16 cellular contexts compared by ENCODE assay signal in genomic region chr4:85369703-85370380, GRCh38.
DNase-seq lines count a peak whose midpoint lies in the region; ATAC-seq and TF ChIP-seq lines count a peak whose summit lies in the region.
"Had no signal": no experiment of that assay in that cellular context is flagged by ENCODE, and none has a peak within 500 bp of the region (broad histone marks: within the 10 kb centered on the region; RNA-seq: fewer than 3 reads in every experiment).

No MANE protein-coding gene starts in this region.

- in situ Hi-C loops in transverse colon (cut with MboI; ENCODE audit: low pct_ligation_motif_present in 1 of 4, low pct_unique_long_range_greater_than_20kb in 1 of 4, low sequenced_read_pairs in 3 of 4) = no loop called here

- peaks cover 29% of the 10 kb centered on the region for H3K4me1 Mint-ChIP-seq in activated B cell treated with CpG ODN at 0.5 μM for 24 hours
- no peaks in the 10 kb centered on the region for H3K4me1 Mint-ChIP-seq in natural killer cell treated with Interleukin-12 subunit alpha and Interleukin-12 subunit beta and Interleukin-15 and Interleukin-18, amount 100 ng/mL, for 72 hours (ENCODE audit: low read depth in 2 of 2)

- no peaks in the 10 kb centered on the region for H3K36me3 ChIP-seq in cardiac muscle cell
- H3K36me3 ChIP-seq in left ventricle myocardium inferior = no peaks in the 10 kb centered on the region
- no peaks in the 10 kb centered on the region for H3K36me3 ChIP-seq in transverse colon
- H3K36me3 ChIP-seq: pancreas, tibial artery had no signal

- peaks cover 2% of the 10 kb centered on the region for H3K9me3 Mint-ChIP-seq in activated B cell treated with CpG ODN at 0.5 μM for 24 hours
- H3K9me3 Mint-ChIP-seq in natural killer cell treated with Interleukin-12 subunit alpha and Interleukin-12 subunit beta and Interleukin-15 and Interleukin-18, amount 100 ng/mL, for 72 hours = peaks cover 14% of the 10 kb centered on the region

- POLR2A ChIA-PET in activated B cell treated with CpG ODN at 0.5 μM for 24 hours (lab: Charles Lee) = interaction anchor here (0.6 kb wide), 1 partner anchor 238 kb away, joined by 3 read pairs; no protein-coding TSS in a partner anchor

- H3K4me3 ChIP-seq in cardiac muscle cell (no peak overlapping the region), left ventricle myocardium inferior (no peak overlapping the region), transverse colon (no peak overlapping the region)
- H3K4me3 ChIP-seq: A549, dorsolateral prefrontal cortex, pancreas, tibial artery had no signal

- intact Hi-C loops in left ventricle myocardium inferior (cut with micrococcal nuclease) = loop anchor here (10.0 kb wide), 1 partner anchor 225 kb away; no protein-coding TSS in a partner anchor
- intact Hi-C loops in activated B cell treated with CpG ODN at 0.5 μM for 24 hours (cut with micrococcal nuclease) = loop anchor here (1.0 to 5.0 kb wide), 5 partner anchors 105 to 597 kb away; partner anchors contain the start of gene ARHGAP24
- intact Hi-C loops in transverse colon (cut with DNase I; ENCODE audit: low total_unique reads) = no loop called here

- no peak overlapping the region for H3K27ac ChIP-seq in cardiac muscle cell
- H3K27ac ChIP-seq in left ventricle myocardium inferior (replicated peaks) = no peak overlapping the region
- no peak overlapping the region for H3K27ac ChIP-seq in transverse colon
- H3K27ac ChIP-seq: A549, tibial artery had no signal

- peak overlapping the region; percentile 33 for H3K4me3 Mint-ChIP-seq in activated B cell treated with CpG ODN at 0.5 μM for 24 hours
- no peak overlapping the region for H3K4me3 Mint-ChIP-seq in natural killer cell treated with Interleukin-12 subunit alpha and Interleukin-12 subunit beta and Interleukin-15 and Interleukin-18, amount 100 ng/mL, for 72 hours
- H3K4me3 Mint-ChIP-seq: activated T-cell treated with anti-CD3 and anti-CD28 coated beads, Interleukin-2, amount 50 U/mL, for 4 hours had no signal

- no peak for TF ChIP-seq EP300 in transverse colon (IDR thresholded peaks at IDR 0.05; ENCODE audit: low read depth)

- CTCF ChIA-PET in activated B cell treated with CpG ODN at 0.5 μM for 24 hours (lab: Charles Lee) = interaction anchor here (0.9 to 1.7 kb wide), 3 partner anchors 15 to 227 kb away, joined by 3 to 10 read pairs (median 3); no protein-coding TSS in a partner anchor

- H3K27me3 ChIP-seq in cardiac muscle cell (no peaks in the 10 kb centered on the region), left ventricle myocardium inferior (ENCODE audit: low read depth) (no peaks in the 10 kb centered on the region), transverse colon (no peaks in the 10 kb centered on the region)
- H3K27me3 ChIP-seq: dorsolateral prefrontal cortex, pancreas, tibial artery had no signal

- 84 to 89% methylated on average over 5 to 7 of the region's 7 CpGs for WGBS in transverse colon (ENCODE audit: low coverage in 1 of 2), 2 donors

- H3K36me3 Mint-ChIP-seq in activated B cell treated with CpG ODN at 0.5 μM for 24 hours (ENCODE audit: low read depth) = no peaks in the 10 kb centered on the region
- no peaks in the 10 kb centered on the region for H3K36me3 Mint-ChIP-seq in natural killer cell treated with Interleukin-12 subunit alpha and Interleukin-12 subunit beta and Interleukin-15 and Interleukin-18, amount 100 ng/mL, for 72 hours

- peak overlapping the region; percentile 50 for H3K27ac Mint-ChIP-seq in activated B cell treated with CpG ODN at 0.5 μM for 24 hours
- H3K27ac Mint-ChIP-seq in natural killer cell treated with Interleukin-12 subunit alpha and Interleukin-12 subunit beta and Interleukin-15 and Interleukin-18, amount 100 ng/mL, for 72 hours = no peak overlapping the region

- H3K4me1 ChIP-seq in cardiac muscle cell (ENCODE audit: low read depth) (peaks cover 6% of the 10 kb centered on the region), left ventricle myocardium inferior (peaks cover 24% of the 10 kb centered on the region), transverse colon (no peaks in the 10 kb centered on the region)
- H3K4me1 ChIP-seq: A549, Caco-2, tibial artery had no signal

- ATAC-seq in HG02938 (IDR thresholded peaks at IDR 0.05; ENCODE audit: unreplicated experiment) = peak; percentile 15
- peak; percentile 12 for ATAC-seq in activated B cell treated with CpG ODN at 0.5 μM for 24 hours (ENCODE audit: low read depth)
- ATAC-seq in HG02678 (IDR thresholded peaks at IDR 0.05; ENCODE audit: unreplicated experiment) = no peak
- no peak for ATAC-seq in natural killer cell treated with Interleukin-12 subunit alpha and Interleukin-12 subunit beta and Interleukin-15 and Interleukin-18, amount 100 ng/mL, for 72 hours
- ATAC-seq: activated T-cell treated with anti-CD3 and anti-CD28 coated beads, Interleukin-2, amount 50 U/mL, for 4 hours had no signal

- DNase-seq in cardiac muscle cell (ENCODE audit: low read depth in 1 of 2, low spot score in 1 of 2) (no peak), left ventricle myocardium inferior (no peak), activated B cell treated with CpG ODN at 0.5 μM for 24 hours (no peak), transverse colon (no peak), NCI-H2227 treated with DMSO at 0.1 percent for 48 hours (lab: John Stamatoyannopoulos, UW) (no peak)
- DNase-seq in natural killer cell treated with Interleukin-12 subunit alpha and Interleukin-12 subunit beta and Interleukin-15 and Interleukin-18, amount 100 ng/mL, for 72 hours (ENCODE audit: low spot score) = no peak
- DNase-seq: activated T-cell treated with anti-CD3 and anti-CD28 coated beads, Interleukin-2, amount 50 U/mL, for 4 hours; NCI-H2107; stimulated activated CD4-positive, alpha-beta T cell treated with anti-CD3 and anti-CD28 coated beads, Interleukin-12 subunit alpha, Interleukin-12 subunit beta, amount 100 ng/mL, for 4 hours; tibial artery had no signal

- H3K27me3 Mint-ChIP-seq in activated B cell treated with CpG ODN at 0.5 μM for 24 hours = no peaks in the 10 kb centered on the region
- no peaks in the 10 kb centered on the region for H3K27me3 Mint-ChIP-seq in natural killer cell treated with Interleukin-12 subunit alpha and Interleukin-12 subunit beta and Interleukin-15 and Interleukin-18, amount 100 ng/mL, for 72 hours

- TF ChIP-seq POLR2A in transverse colon (IDR thresholded peaks at IDR 0.05) = no peak

- H3K9me3 ChIP-seq in cardiac muscle cell (ENCODE audit: low read depth) (no peaks in the 10 kb centered on the region), left ventricle myocardium inferior (replicated peaks) (no peaks in the 10 kb centered on the region), transverse colon (no peaks in the 10 kb centered on the region)
- H3K9me3 ChIP-seq: A549, Caco-2, pancreas, tibial artery had no signal

- peak; percentile 13 for TF ChIP-seq CTCF in cardiac muscle cell (IDR thresholded peaks at IDR 0.05; ENCODE audit: low read depth, low read length)
- TF ChIP-seq CTCF in left ventricle myocardium inferior (IDR thresholded peaks at IDR 0.05; ENCODE audit: borderline replicate concordance) = no peak
- no peak for TF ChIP-seq CTCF in activated B cell treated with CpG ODN at 0.5 μM for 24 hours (IDR thresholded peaks at IDR 0.05)
- no peak for TF ChIP-seq CTCF in transverse colon (IDR thresholded peaks at IDR 0.05)

Comparison
In these comparisons a context has a peak if more than half of its experiments do, and no peak if none do; other contexts are left out.
1. ATAC-seq: peak in HG02938 (single experiment) and activated B cell treated with CpG ODN at 0.5 μM for 24 hours (single experiment); none in HG02678 (single experiment) and natural killer cell treated with Interleukin-12 subunit alpha and Interleukin-12 subunit beta and Interleukin-15 and Interleukin-18, amount 100 ng/mL, for 72 hours (0 of 2).